Comparison of ENCODE assay signal across 8 cellular contexts in the genomic region with DNA sequence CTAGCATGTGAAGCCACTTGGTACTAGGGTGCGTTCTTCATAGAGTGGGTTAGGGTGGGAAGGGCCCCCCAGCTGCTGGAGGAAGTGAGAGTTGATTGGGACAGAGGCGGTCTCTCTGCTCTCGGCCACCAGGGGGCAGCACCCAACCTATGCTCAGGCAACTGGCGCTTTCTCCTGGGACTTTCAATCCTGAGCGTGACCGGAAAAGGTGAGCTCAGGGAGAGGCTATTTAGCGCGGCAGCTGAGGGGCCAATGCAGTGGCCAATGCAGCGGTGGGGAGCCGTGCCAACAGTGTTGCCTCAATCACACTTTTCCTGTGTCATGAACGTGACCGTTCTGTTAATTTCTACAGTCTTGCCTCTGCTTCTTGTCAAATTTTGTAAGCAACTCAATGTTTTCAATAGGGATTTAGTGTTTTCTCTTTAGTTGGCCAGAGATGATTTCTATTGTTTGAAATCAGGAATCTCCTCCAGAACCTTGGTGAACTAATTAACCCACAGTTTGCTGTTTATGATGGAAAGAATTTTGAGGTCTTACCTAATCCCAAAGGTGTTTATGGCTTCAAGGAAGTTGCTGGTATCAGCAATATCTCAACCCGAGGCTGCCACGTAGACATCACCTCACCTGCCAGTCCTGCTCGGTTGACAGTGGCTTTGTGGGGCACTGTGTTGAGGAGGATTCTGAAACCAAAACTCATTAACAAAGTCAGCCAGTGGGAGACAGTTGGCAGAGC.
DNase-seq lines count a peak whose midpoint lies in the region; ATAC-seq and TF ChIP-seq lines count a peak whose summit lies in the region.

No MANE protein-coding gene starts in this region.

- no peak overlapping the region for H3K27ac ChIP-seq in CD8-positive, alpha-beta memory T cell (ENCODE audit: low read depth, low read length)
- H3K27ac ChIP-seq in IMR-90 (ENCODE audit: insufficient read depth, low read length): no peak overlapping the region
- no peak overlapping the region for H3K27ac ChIP-seq in right atrium auricular region
- H3K27ac ChIP-seq in rectal smooth muscle tissue (ENCODE audit: low read depth, low read length): no peak overlapping the region

- H2AFZ ChIP-seq in IMR-90 (replicated peaks; ENCODE audit: low read length, poor library complexity): peak overlapping the region; percentile 54

- H3K27ac Mint-ChIP-seq in CD8-positive, alpha-beta memory T cell: no peak overlapping the region

- no peak overlapping the region for H3K18ac ChIP-seq in IMR-90 (ENCODE audit: low read depth, low read length)

- H3K4me2 ChIP-seq in IMR-90 (ENCODE audit: low read depth, low read length): peak overlapping the region; percentile 92

- no peaks in the 10 kb centered on the region for H3K9me1 ChIP-seq in IMR-90 (ENCODE audit: insufficient read depth, low read length)

- no peak overlapping the region for H3K4ac ChIP-seq in IMR-90 (ENCODE audit: low read depth, low read length)

- H2BK20ac ChIP-seq in IMR-90 (ENCODE audit: low read depth, low read length): no peak overlapping the region

- no peak overlapping the region for H2AK5ac ChIP-seq in IMR-90 (ENCODE audit: low read depth, low read length)

- H3K27me3 Mint-ChIP-seq in CD8-positive, alpha-beta memory T cell: peaks cover 21 to 41% of the 10 kb centered on the region in 2 donors

- H3K4me3 Mint-ChIP-seq in CD8-positive, alpha-beta memory T cell: peak overlapping the region in 4 of 7 donors; percentile 27 to 67 (median 40)

- TF ChIP-seq CTCF in GM20000 (IDR thresholded peaks at IDR 0.05; ENCODE audit: extremely low read depth, missing control alignments): peak; percentile 49
- TF ChIP-seq CTCF in IMR-90 (conservative IDR thresholded peaks at IDR 0.05; ENCODE audit: low read depth, low read length): peak; percentile 52
- peak; percentile 81 to 88 for TF ChIP-seq CTCF in right atrium auricular region (IDR thresholded peaks at IDR 0.05)

- H3K23ac ChIP-seq in IMR-90 (ENCODE audit: low read depth, low read length): no peak overlapping the region

- H2BK5ac ChIP-seq in IMR-90 (ENCODE audit: low read depth, low read length, poor library complexity, severe bottlenecking): no peak overlapping the region

- ATAC-seq in IMR-90 (ENCODE audit: low read depth): peak; percentile 53; the same call in 1 of the 2 replicates

- no peak overlapping the region for H2AK9ac ChIP-seq in IMR-90 (replicated peaks; ENCODE audit: low read depth, low read length, poor library complexity)

- no peaks in the 10 kb centered on the region for H3K36me3 ChIP-seq in CD8-positive, alpha-beta memory T cell (ENCODE audit: insufficient read depth, low read length)
- H3K36me3 ChIP-seq in IMR-90 (ENCODE audit: control insufficient read depth, insufficient read depth, low read length): no peaks in the 10 kb centered on the region
- no peaks in the 10 kb centered on the region for H3K36me3 ChIP-seq in right atrium auricular region
- no peaks in the 10 kb centered on the region for H3K36me3 ChIP-seq in rectal smooth muscle tissue (ENCODE audit: control insufficient read depth, insufficient read depth, low read length)

- BruUV-seq in IMR-90 (replicated peaks; lab: Mats Ljungman, UMichigan): no TSS peak

- H3K56ac ChIP-seq in IMR-90 (ENCODE audit: extremely low read depth, insufficient read depth, low read length): no peak overlapping the region

- dilution Hi-C loops in IMR-90 (cut with HindIII; ENCODE audit: low sequenced_read_pairs, unreplicated experiment): no loop called here

- peaks cover 0 to 22% (median 3%) of the 10 kb centered on the region in 3 donors for H3K36me3 Mint-ChIP-seq in CD8-positive, alpha-beta memory T cell

- no peak overlapping the region for H3K4me3 ChIP-seq in CD8-positive, alpha-beta memory T cell (ENCODE audit: low read length)
- H3K4me3 ChIP-seq in IMR-90 (ENCODE audit: insufficient read depth, low read depth, low read length) (no peak overlapping the region), right atrium auricular region (no peak overlapping the region), rectal smooth muscle tissue (ENCODE audit: low read length) (peak overlapping the region; percentile 55)

- CTCF ChIA-PET in CD8-positive, alpha-beta memory T cell (lab: Charles Lee): interaction anchor here (0.7 to 1.9 kb wide), 8 partner anchors 11 to 226 kb away, joined by 3 to 8 read pairs (median 4); no protein-coding TSS in a partner anchor
- CTCF ChIA-PET in IMR-90 (lab: Yijun Ruan, JAX): interaction anchor here (0.7 to 2.3 kb wide), 5 partner anchors 9 to 226 kb away, joined by 3 to 11 read pairs (median 4); no protein-coding TSS in a partner anchor

- H3K4me1 Mint-ChIP-seq in CD8-positive, alpha-beta memory T cell: peaks cover 0 to 3% (median 0%) of the 10 kb centered on the region in 3 donors

- no peaks in the 10 kb centered on the region for H3K27me3 ChIP-seq in CD8-positive, alpha-beta memory T cell (ENCODE audit: insufficient read depth, low read length, poor library complexity, severe bottlenecking)
- H3K27me3 ChIP-seq in IMR-90 (ENCODE audit: control insufficient read depth, insufficient read depth, low read length) (no peaks in the 10 kb centered on the region), right atrium auricular region (no peaks in the 10 kb centered on the region), rectal smooth muscle tissue (ENCODE audit: control insufficient read depth, insufficient read depth, low read length) (no peaks in the 10 kb centered on the region)

- H3K14ac ChIP-seq in IMR-90 (replicated peaks; ENCODE audit: low read depth, low read length): no peak overlapping the region

- no peak overlapping the region for H2BK15ac ChIP-seq in IMR-90 (ENCODE audit: low read depth, low read length)

- H3K9me3 Mint-ChIP-seq in CD8-positive, alpha-beta memory T cell: peaks cover 18 to 32% (median 25%) of the 10 kb centered on the region in 5 donors

- H3K4me1 ChIP-seq in CD8-positive, alpha-beta memory T cell (ENCODE audit: insufficient read depth, low read length): no peaks in the 10 kb centered on the region
- H3K4me1 ChIP-seq in IMR-90 (ENCODE audit: control insufficient read depth, insufficient read depth, low read length): no peaks in the 10 kb centered on the region
- no peaks in the 10 kb centered on the region for H3K4me1 ChIP-seq in right atrium auricular region
- peaks cover 3% of the 10 kb centered on the region for H3K4me1 ChIP-seq in rectal smooth muscle tissue (ENCODE audit: control insufficient read depth, insufficient read depth, low read length)

- no peak overlapping the region for H2BK120ac ChIP-seq in IMR-90 (ENCODE audit: low read depth, low read length)

- no peak for TF ChIP-seq POLR2A in IMR-90 (IDR thresholded peaks at IDR 0.05; ENCODE audit: low read depth, low read length)

- H4K8ac ChIP-seq in IMR-90 (ENCODE audit: low read depth in 2 of 2, low read length in 2 of 2): no peak overlapping the region

- H4K20me1 ChIP-seq in IMR-90 (ENCODE audit: insufficient read depth, low read length): no peaks in the 10 kb centered on the region

- no peaks in the 10 kb centered on the region for H3K9me3 ChIP-seq in CD8-positive, alpha-beta memory T cell (ENCODE audit: low read length)
- H3K9me3 ChIP-seq in IMR-90 (ENCODE audit: control insufficient read depth, insufficient read depth, low read length): no peaks in the 10 kb centered on the region
- no peaks in the 10 kb centered on the region for H3K9me3 ChIP-seq in right atrium auricular region

- in situ Hi-C loops in IMR-90 (cut with MboI; ENCODE audit: low sequenced_read_pairs): no loop called here

- peak; percentile 43 for TF ChIP-seq RAD21 in IMR-90 (IDR thresholded peaks at IDR 0.05; ENCODE audit: low read length)

- WGBS in IMR-90 (ENCODE audit: extremely low coverage in 2 of 2, insufficient read length in 1 of 2), 2 experiments: 29% methylated on average over 6 of the region's 15 CpGs; no CpG with 5 or more reads in 1 of the 2 experiments

- POLR2A ChIA-PET in CD8-positive, alpha-beta memory T cell (lab: Charles Lee): no interaction called here
- POLR2A ChIA-PET in IMR-90 (lab: Charles Lee; ENCODE audit: unreplicated experiment): no interaction called here

- H4K5ac ChIP-seq in IMR-90 (ENCODE audit: low read depth, low read length): no peak overlapping the region

- no peaks in the 10 kb centered on the region for H3K79me1 ChIP-seq in IMR-90 (ENCODE audit: low read depth in 1 of 2, low read length in 2 of 2)

- no peak overlapping the region for H3K9ac ChIP-seq in IMR-90 (ENCODE audit: low read depth, low read length)
- no peak overlapping the region for H3K9ac ChIP-seq in rectal smooth muscle tissue (ENCODE audit: low read length)

- no peak overlapping the region for H4K91ac ChIP-seq in IMR-90 (ENCODE audit: insufficient read depth, low read depth, low read length)

- peak; percentile 10 to 60 (median 18) for DNase-seq in CD8-positive, alpha-beta memory T cell
- DNase-seq in GM20000 (ENCODE audit: low spot score): peak; percentile 74
- DNase-seq in IMR-90: peak; percentile 32
- DNase-seq in SKM-1 (lab: John Stamatoyannopoulos, UW; ENCODE audit: unreplicated experiment): peak; percentile 67
- DNase-seq in amniotic epithelial cell (ENCODE audit: low read depth): peak; percentile 43
- DNase-seq in right atrium auricular region (ENCODE audit: low spot score): peak; percentile 87
- no peak for DNase-seq in NCI-H524 treated with DMSO at 0.1 percent for 48 hours (lab: John Stamatoyannopoulos, UW)

- intact Hi-C loops in IMR-90 (cut with micrococcal nuclease): loop anchor here (2.0 to 10.0 kb wide), 2 partner anchors 228 to 798 kb away; no protein-coding TSS in a partner anchor

TF ChIP-seq in IMR-90, 13 proteins besides CTCF, POLR2A, EP300 and RAD21 (continues in another document):
- no peak for TF ChIP-seq MAZ (IDR thresholded peaks at IDR 0.05; ENCODE audit: borderline replicate concordance, low read depth, low read length)
- no peak for TF ChIP-seq CHD1 (IDR thresholded peaks at IDR 0.05; ENCODE audit: low read depth, low read length)
- TF ChIP-seq, protein P1, sequence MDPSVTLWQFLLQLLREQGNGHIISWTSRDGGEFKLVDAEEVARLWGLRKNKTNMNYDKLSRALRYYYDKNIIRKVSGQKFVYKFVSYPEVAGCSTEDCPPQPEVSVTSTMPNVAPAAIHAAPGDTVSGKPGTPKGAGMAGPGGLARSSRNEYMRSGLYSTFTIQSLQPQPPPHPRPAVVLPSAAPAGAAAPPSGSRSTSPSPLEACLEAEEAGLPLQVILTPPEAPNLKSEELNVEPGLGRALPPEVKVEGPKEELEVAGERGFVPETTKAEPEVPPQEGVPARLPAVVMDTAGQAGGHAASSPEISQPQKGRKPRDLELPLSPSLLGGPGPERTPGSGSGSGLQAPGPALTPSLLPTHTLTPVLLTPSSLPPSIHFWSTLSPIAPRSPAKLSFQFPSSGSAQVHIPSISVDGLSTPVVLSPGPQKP (IDR thresholded peaks at IDR 0.05; ENCODE audit: borderline replicate concordance, low read depth, low read length): no peak
- TF ChIP-seq BHLHE40 (IDR thresholded peaks at IDR 0.05; ENCODE audit: low read depth, low read length): no peak
